In genomic region chr7:68381731-68382130, GRCh38 we compare ENCODE assay signal across 20 cellular contexts.
"Had no signal": no experiment of that assay in that cellular context is flagged by ENCODE, and none has a peak within 500 bp of the region (broad histone marks: within the 10 kb centered on the region; RNA-seq: fewer than 3 reads in every experiment).

No MANE protein-coding gene starts in this region.

- H3K27me3 ChIP-seq: ovary, right atrium auricular region, right lobe of liver, tibial nerve, uterus had no signal

- H3K4me3 ChIP-seq: left ventricle myocardium inferior, lung, mucosa of descending colon, ovary, right atrium auricular region, right lobe of liver, smooth muscle cell, tibial nerve, uterus had no signal

- H3K4me1 ChIP-seq: left ventricle myocardium inferior, right atrium auricular region, right lobe of liver, tibial nerve, uterus had no signal

- H3K27ac ChIP-seq: left ventricle myocardium inferior, ovary, right atrium auricular region, right lobe of liver, tibial nerve, uterus had no signal

- H3K4me2 ChIP-seq: smooth muscle cell had no signal

- H3K9me3 ChIP-seq: ovary had no signal

- DNase-seq: islet precursor cell; left ventricle myocardium inferior; mesendoderm; midbrain; mucosa of descending colon; naive thymus-derived CD4-positive, alpha-beta T cell; ovary; right lobe of liver; stimulated activated CD4-positive, alpha-beta T cell treated with anti-CD3 and anti-CD28 coated beads, Interleukin-1b, Interleukin-23, amount 100 ng/mL, for 48 hours; stimulated activated CD4-positive, alpha-beta T cell treated with anti-CD3 and anti-CD28 coated beads, Interleukin-2, amount 100 ng/mL, for 48 hours; stimulated activated CD4-positive, alpha-beta T cell treated with anti-CD3 and anti-CD28 coated beads, Interleukin-4, amount 100 ng/mL, for 4 hours; stimulated activated CD8-positive, alpha-beta memory T cell treated with anti-CD3 and anti-CD28 coated beads, Interleukin-4, amount 100 ng/mL, for 48 hours; stimulated activated naive CD4-positive, alpha-beta T cell treated with Interleukin-2 at 50 U/mL for 16 hours; stimulated activated naive CD8-positive, alpha-beta T cell treated with anti-CD3 and anti-CD28 coated beads, Interleukin-15, amount 100 ng/mL, for 72 hours; substantia nigra; uterus had no signal

- H3K36me3 ChIP-seq: left ventricle myocardium inferior, ovary, right atrium auricular region, right lobe of liver, tibial nerve, uterus had no signal
